1 cellular context compared by ENCODE assay signal in the genomic region with DNA sequence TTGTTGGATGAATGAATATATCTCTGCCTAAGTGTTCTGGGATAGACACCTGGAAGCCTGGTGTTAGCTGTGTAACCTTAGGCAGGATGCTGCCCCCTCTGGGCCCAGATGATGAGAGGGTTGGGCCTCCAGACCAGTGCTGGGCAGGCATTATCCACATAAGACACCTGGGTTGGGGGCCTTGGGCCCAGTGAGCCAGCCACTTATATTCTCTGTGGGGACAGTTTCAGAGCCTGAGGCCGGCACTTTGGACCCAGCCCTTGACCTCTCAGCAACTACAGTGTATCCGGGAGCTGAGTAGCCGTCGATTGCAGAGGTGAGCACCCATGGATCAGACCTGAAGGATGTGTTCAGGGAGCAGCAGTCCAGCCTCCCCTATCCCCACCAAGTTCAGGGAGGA.
TF ChIP-seq lines count a peak whose summit lies in the region.

No MANE protein-coding gene starts in this region.

TF ChIP-seq in H1, 55 proteins besides CTCF, POLR2A, EP300 and RAD21:
- TF ChIP-seq CBX8 (IDR thresholded peaks at IDR 0.05; ENCODE audit: borderline replicate concordance, low read depth, low read length) (no peak), CEBPB (IDR thresholded peaks at IDR 0.05; ENCODE audit: low read depth, low read length) (no peak), BCL11A (IDR thresholded peaks at IDR 0.05; ENCODE audit: low read depth in 2 of 2, low read length in 2 of 2) (no peak), CTBP2 (IDR thresholded peaks at IDR 0.05; ENCODE audit: borderline replicate concordance, insufficient read depth, insufficient read length, low read length) (no peak), RXRA (IDR thresholded peaks at IDR 0.05; ENCODE audit: insufficient read depth, low read depth, low read length) (no peak), JUND (IDR thresholded peaks at IDR 0.05; ENCODE audit: low read length) (no peak), BRCA1 (IDR thresholded peaks at IDR 0.05; ENCODE audit: low read depth, low read length) (no peak), NRF1 (IDR thresholded peaks at IDR 0.05; ENCODE audit: low read depth, low read length) (no peak), EGR1 (IDR thresholded peaks at IDR 0.05; ENCODE audit: borderline replicate concordance, low read depth, low read length) (no peak), CHD2 (IDR thresholded peaks at IDR 0.05; ENCODE audit: low read length) (no peak), ASH2L (IDR thresholded peaks at IDR 0.05; ENCODE audit: low read length) (no peak), SUZ12 (IDR thresholded peaks at IDR 0.05; ENCODE audit: low read length) (no peak), TAF1 (IDR thresholded peaks at IDR 0.05; ENCODE audit: low read depth, low read length) (no peak)
- TF ChIP-seq, protein P1, sequence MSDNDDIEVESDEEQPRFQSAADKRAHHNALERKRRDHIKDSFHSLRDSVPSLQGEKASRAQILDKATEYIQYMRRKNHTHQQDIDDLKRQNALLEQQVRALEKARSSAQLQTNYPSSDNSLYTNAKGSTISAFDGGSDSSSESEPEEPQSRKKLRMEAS (IDR thresholded peaks at IDR 0.05): no peak
- TF ChIP-seq, protein P2, sequence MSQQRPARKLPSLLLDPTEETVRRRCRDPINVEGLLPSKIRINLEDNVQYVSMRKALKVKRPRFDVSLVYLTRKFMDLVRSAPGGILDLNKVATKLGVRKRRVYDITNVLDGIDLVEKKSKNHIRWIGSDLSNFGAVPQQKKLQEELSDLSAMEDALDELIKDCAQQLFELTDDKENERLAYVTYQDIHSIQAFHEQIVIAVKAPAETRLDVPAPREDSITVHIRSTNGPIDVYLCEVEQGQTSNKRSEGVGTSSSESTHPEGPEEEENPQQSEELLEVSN (IDR thresholded peaks at IDR 0.05): no peak
- TF ChIP-seq, protein P3, sequence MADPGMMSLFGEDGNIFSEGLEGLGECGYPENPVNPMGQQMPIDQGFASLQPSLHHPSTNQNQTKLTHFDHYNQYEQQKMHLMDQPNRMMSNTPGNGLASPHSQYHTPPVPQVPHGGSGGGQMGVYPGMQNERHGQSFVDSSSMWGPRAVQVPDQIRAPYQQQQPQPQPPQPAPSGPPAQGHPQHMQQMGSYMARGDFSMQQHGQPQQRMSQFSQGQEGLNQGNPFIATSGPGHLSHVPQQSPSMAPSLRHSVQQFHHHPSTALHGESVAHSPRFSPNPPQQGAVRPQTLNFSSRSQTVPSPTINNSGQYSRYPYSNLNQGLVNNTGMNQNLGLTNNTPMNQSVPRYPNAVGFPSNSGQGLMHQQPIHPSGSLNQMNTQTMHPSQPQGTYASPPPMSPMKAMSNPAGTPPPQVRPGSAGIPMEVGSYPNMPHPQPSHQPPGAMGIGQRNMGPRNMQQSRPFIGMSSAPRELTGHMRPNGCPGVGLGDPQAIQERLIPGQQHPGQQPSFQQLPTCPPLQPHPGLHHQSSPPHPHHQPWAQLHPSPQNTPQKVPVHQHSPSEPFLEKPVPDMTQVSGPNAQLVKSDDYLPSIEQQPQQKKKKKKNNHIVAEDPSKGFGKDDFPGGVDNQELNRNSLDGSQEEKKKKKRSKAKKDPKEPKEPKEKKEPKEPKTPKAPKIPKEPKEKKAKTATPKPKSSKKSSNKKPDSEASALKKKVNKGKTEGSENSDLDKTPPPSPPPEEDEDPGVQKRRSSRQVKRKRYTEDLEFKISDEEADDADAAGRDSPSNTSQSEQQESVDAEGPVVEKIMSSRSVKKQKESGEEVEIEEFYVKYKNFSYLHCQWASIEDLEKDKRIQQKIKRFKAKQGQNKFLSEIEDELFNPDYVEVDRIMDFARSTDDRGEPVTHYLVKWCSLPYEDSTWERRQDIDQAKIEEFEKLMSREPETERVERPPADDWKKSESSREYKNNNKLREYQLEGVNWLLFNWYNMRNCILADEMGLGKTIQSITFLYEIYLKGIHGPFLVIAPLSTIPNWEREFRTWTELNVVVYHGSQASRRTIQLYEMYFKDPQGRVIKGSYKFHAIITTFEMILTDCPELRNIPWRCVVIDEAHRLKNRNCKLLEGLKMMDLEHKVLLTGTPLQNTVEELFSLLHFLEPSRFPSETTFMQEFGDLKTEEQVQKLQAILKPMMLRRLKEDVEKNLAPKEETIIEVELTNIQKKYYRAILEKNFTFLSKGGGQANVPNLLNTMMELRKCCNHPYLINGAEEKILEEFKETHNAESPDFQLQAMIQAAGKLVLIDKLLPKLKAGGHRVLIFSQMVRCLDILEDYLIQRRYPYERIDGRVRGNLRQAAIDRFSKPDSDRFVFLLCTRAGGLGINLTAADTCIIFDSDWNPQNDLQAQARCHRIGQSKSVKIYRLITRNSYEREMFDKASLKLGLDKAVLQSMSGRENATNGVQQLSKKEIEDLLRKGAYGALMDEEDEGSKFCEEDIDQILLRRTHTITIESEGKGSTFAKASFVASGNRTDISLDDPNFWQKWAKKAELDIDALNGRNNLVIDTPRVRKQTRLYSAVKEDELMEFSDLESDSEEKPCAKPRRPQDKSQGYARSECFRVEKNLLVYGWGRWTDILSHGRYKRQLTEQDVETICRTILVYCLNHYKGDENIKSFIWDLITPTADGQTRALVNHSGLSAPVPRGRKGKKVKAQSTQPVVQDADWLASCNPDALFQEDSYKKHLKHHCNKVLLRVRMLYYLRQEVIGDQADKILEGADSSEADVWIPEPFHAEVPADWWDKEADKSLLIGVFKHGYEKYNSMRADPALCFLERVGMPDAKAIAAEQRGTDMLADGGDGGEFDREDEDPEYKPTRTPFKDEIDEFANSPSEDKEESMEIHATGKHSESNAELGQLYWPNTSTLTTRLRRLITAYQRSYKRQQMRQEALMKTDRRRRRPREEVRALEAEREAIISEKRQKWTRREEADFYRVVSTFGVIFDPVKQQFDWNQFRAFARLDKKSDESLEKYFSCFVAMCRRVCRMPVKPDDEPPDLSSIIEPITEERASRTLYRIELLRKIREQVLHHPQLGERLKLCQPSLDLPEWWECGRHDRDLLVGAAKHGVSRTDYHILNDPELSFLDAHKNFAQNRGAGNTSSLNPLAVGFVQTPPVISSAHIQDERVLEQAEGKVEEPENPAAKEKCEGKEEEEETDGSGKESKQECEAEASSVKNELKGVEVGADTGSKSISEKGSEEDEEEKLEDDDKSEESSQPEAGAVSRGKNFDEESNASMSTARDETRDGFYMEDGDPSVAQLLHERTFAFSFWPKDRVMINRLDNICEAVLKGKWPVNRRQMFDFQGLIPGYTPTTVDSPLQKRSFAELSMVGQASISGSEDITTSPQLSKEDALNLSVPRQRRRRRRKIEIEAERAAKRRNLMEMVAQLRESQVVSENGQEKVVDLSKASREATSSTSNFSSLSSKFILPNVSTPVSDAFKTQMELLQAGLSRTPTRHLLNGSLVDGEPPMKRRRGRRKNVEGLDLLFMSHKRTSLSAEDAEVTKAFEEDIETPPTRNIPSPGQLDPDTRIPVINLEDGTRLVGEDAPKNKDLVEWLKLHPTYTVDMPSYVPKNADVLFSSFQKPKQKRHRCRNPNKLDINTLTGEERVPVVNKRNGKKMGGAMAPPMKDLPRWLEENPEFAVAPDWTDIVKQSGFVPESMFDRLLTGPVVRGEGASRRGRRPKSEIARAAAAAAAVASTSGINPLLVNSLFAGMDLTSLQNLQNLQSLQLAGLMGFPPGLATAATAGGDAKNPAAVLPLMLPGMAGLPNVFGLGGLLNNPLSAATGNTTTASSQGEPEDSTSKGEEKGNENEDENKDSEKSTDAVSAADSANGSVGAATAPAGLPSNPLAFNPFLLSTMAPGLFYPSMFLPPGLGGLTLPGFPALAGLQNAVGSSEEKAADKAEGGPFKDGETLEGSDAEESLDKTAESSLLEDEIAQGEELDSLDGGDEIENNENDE (IDR thresholded peaks at IDR 0.05; ENCODE audit: insufficient replicate concordance, low read length): no peak
